8 cellular contexts compared by ENCODE assay signal in the genomic region with DNA sequence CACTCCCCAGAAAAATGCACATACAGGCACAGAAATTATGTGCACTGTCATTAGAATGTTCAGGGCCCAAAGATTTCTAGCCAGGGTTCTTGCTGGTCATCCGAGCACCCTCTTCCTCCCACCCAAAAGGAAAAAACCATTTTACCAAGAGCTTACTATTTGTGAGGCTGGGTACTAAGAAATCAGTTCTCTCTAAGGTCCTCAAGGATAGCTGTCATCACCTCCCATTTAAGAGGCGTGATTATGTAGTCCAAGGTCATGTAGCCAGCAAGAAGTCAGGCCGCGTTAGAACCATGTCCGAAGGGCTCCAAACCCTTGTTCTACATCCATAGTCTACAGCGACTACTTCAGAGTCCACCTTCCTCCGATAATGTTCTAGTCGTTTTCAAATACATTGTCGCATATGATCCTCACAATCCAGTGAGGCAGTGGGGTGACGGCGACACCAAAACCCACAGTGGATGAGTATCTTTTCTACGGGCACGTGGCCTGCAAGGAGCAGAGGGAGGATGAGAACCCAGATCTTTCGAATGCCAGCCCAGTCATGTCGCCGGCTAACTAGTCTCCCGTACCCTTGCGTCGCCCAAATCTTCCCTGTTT. TPM values are rescaled to one million over a fixed set of nuclear protein-coding genes. Genes with fewer than 3 reads are reported as not detected.
A peak's percentile ranks its signal among the peaks of the same experiment; 100 is the strongest.
DNase-seq lines count a peak whose midpoint lies in the region; ATAC-seq and TF ChIP-seq lines count a peak whose summit lies in the region.

No MANE protein-coding gene starts in this region.

- H3K36me3 ChIP-seq in SK-N-MC (ENCODE audit: insufficient read depth, low read length) (peaks cover 74% of the 10 kb centered on the region), breast epithelium (no peaks in the 10 kb centered on the region)

- peak overlapping the region; percentile 35; the same call in 1 of the 2 replicates for H3K27ac ChIP-seq in SK-N-MC
- peak overlapping the region; percentile 79 to 87 for H3K27ac ChIP-seq in breast epithelium

- TF ChIP-seq POLR2A in breast epithelium (IDR thresholded peaks at IDR 0.05), result no peak

- peaks cover 0 to 8% of the 10 kb centered on the region in 2 donors for H3K4me1 ChIP-seq in breast epithelium

- no peak for DNase-seq in AG09309 (ENCODE audit: low read depth)
- no peak for DNase-seq in SK-N-MC (ENCODE audit: low read depth, low spot score)
- DNase-seq in breast epithelium (ENCODE audit: low spot score in 2 of 2), result no peak
- peak; percentile 63 for DNase-seq in left kidney (ENCODE audit: low read depth, low spot score)
- peak; percentile 1 for DNase-seq in stimulated activated CD8-positive, alpha-beta memory T cell treated with anti-CD3 and anti-CD28 coated beads, Interleukin-12 subunit alpha, Interleukin-12 subunit beta, amount 100 ng/mL, for 1 hour (ENCODE audit: low read depth)
- DNase-seq in NCI-H446 (lab: John Stamatoyannopoulos, UW), result no peak

- no peaks in the 10 kb centered on the region for H3K27me3 ChIP-seq in breast epithelium

- intact Hi-C loops in breast epithelium (cut with DNase I; ENCODE audit: low total_unique reads), result no loop called here

- H3K9me3 ChIP-seq in SK-N-MC (ENCODE audit: low read depth, low read length) (no peaks in the 10 kb centered on the region), breast epithelium (no peaks in the 10 kb centered on the region)

- peak overlapping the region; percentile 96 for H3K9ac ChIP-seq in SK-N-MC (ENCODE audit: insufficient read length)

- peak; percentile 29 for ATAC-seq in GM18870 (IDR thresholded peaks at IDR 0.05; ENCODE audit: unreplicated experiment)
- ATAC-seq in HG03066 (IDR thresholded peaks at IDR 0.05; ENCODE audit: low read depth, unreplicated experiment), result peak; percentile 38

- H3K4me3 ChIP-seq in AG09309 (ENCODE audit: control insufficient read depth, low read depth, low read length) (peak overlapping the region; percentile 89), SK-N-MC (peak overlapping the region; percentile 87), breast epithelium (peak overlapping the region; percentile 71 to 84 (median 79))

- TF ChIP-seq CTCF in AG09309 (IDR thresholded peaks at IDR 0.05; ENCODE audit: control insufficient read depth, insufficient read depth, low read depth, low read length, missing control alignments), result no peak
- no peak for TF ChIP-seq CTCF in breast epithelium (IDR thresholded peaks at IDR 0.05)

RNA-seq across cellular contexts. Expression of gene TIMM8B, which starts 0.6 kb away (rescaled TPM):
- total RNA-seq in breast epithelium, result 10 to 100 TPM; 31.9 to 48.8 (median 40.5) TPM

RNA-seq across cellular contexts. Expression of gene SDHD, which starts 0.8 kb away (rescaled TPM):
- 100 to 1,000 TPM; 108 to 122 (median 109) TPM for total RNA-seq in breast epithelium

RNA-seq across cellular contexts. Expression of gene NKAPD1, which starts 11.8 kb away (rescaled TPM):
- 10 to 100 TPM; 13.1 to 16.1 (median 14.7) TPM for total RNA-seq in breast epithelium

RNA-seq across cellular contexts. Expression of gene PIH1D2, which starts 12.1 kb away (rescaled TPM):
- 1 to 10 TPM; 1.3 to 5.4 (median 3.3) TPM for total RNA-seq in breast epithelium

Comparison
In these comparisons a context has a peak if more than half of its experiments do, and no peak if none do; other contexts are left out.
1. DNase-seq: peak in left kidney (single experiment) and stimulated activated CD8-positive, alpha-beta memory T cell treated with anti-CD3 and anti-CD28 coated beads, Interleukin-12 subunit alpha, Interleukin-12 subunit beta, amount 100 ng/mL, for 1 hour (single experiment); none in AG09309 (single experiment), SK-N-MC (single experiment), breast epithelium (0 of 2) and NCI-H446 (0 of 2).
2. Peak in every context shown above with its lines, with median percentiles within 50 percentile points of each other: H3K4me3 ChIP-seq.